8 cellular contexts compared by ENCODE assay signal in genomic region chr19:8413593-8413923, GRCh38. TPM values are rescaled to one million over a fixed set of nuclear protein-coding genes. Genes with fewer than 3 reads are reported as not detected.
DNase-seq lines count a peak whose midpoint lies in the region; ATAC-seq and TF ChIP-seq lines count a peak whose summit lies in the region.

No MANE protein-coding gene starts in this region.

- no peaks in the 10 kb centered on the region for H3K36me3 Mint-ChIP-seq in T-cell

- CTCF ChIA-PET in T-cell (lab: Charles Lee): interaction anchor here (0.5 to 1.8 kb wide), 12 partner anchors 10 to 244 kb away, joined by 3 to 24 read pairs (median 4); partner anchors contain the start of genes HNRNPM (in 1 of the 2), RAB11B (in 1 of the 2) and ZNF414 (in 1 of the 2)

- peak; percentile 3 for ATAC-seq in GM21423 (IDR thresholded peaks at IDR 0.05; ENCODE audit: unreplicated experiment)
- ATAC-seq in T-cell (replicated peaks in 1 of 4): no peak
- no peak for ATAC-seq in GM18511 (IDR thresholded peaks at IDR 0.05; ENCODE audit: unreplicated experiment)

- TF ChIP-seq CTCF in foreskin fibroblast (IDR thresholded peaks at IDR 0.05; ENCODE audit: low read depth, low read length): no peak

- POLR2A ChIA-PET in T-cell (lab: Charles Lee): interaction anchor here in 1 of 2 donors (0.7 to 0.8 kb wide), 3 partner anchors 54 to 1084 kb away, joined by 3 to 4 read pairs (median 3); no protein-coding TSS in a partner anchor

- no peaks in the 10 kb centered on the region for H3K27me3 ChIP-seq in skeletal muscle satellite cell (ENCODE audit: control insufficient read depth, insufficient read depth, low read length)

- no peak for DNase-seq in T-cell
- no peak for DNase-seq in foreskin fibroblast
- no peak for DNase-seq in NCI-H146 (lab: John Stamatoyannopoulos, UW)
- no peak for DNase-seq in stimulated activated CD4-positive, alpha-beta T cell treated with anti-CD3 and anti-CD28 coated beads, Interleukin-4, amount 100 ng/mL, for 4 hours
- DNase-seq in hepatic stellate cell (ENCODE audit: low spot score): no peak

- peak overlapping the region; percentile 55 to 71 (median 66) for H3K4me3 Mint-ChIP-seq in T-cell

- H3K27ac Mint-ChIP-seq in T-cell: peak overlapping the region in 1 of 2 donors; percentile 41

- no peaks in the 10 kb centered on the region for H3K27me3 Mint-ChIP-seq in T-cell

- no peaks in the 10 kb centered on the region for H3K9me3 ChIP-seq in skeletal muscle satellite cell (replicated peaks; ENCODE audit: low read length)

- H3K4me3 ChIP-seq in foreskin fibroblast (ENCODE audit: low read depth in 1 of 2, low read length in 2 of 2) (peak overlapping the region; percentile 56 to 72), skeletal muscle satellite cell (ENCODE audit: low read length) (peak overlapping the region; percentile 85)

- H3K4me2 ChIP-seq in skeletal muscle satellite cell (ENCODE audit: low read length): peak overlapping the region; percentile 98

- H3K4me1 Mint-ChIP-seq in T-cell: peaks cover 4 to 14% (median 6%) of the 10 kb centered on the region in 3 donors

- H3K4me1 ChIP-seq in skeletal muscle satellite cell (ENCODE audit: control insufficient read depth, insufficient read depth, low read length): peaks cover 6% of the 10 kb centered on the region

- no peaks in the 10 kb centered on the region for H3K9me3 Mint-ChIP-seq in T-cell

- peak overlapping the region; percentile 85 for H3K9ac ChIP-seq in skeletal muscle satellite cell (ENCODE audit: low read depth, low read length)

- no peaks in the 10 kb centered on the region for H3K36me3 ChIP-seq in skeletal muscle satellite cell (ENCODE audit: insufficient read depth, low read length)

RNA-seq across cellular contexts. Expression of gene MARCHF2, which starts 0.5 kb away (rescaled TPM):
- total RNA-seq in T-cell: 10 to 100 TPM; 20.6 to 40.7 (median 35.6) TPM
- total RNA-seq in skeletal muscle satellite cell (2012; rRNA removed): 29.7 and 43.7 TPM in 2 replicates

RNA-seq across cellular contexts. Expression of gene RAB11B, which starts 23.4 kb away (rescaled TPM):
- 100 to 1,000 TPM in 3 of 5 donors, 10 to 100 TPM in 2; 87.5 to 125 (median 116) TPM for total RNA-seq in T-cell
- total RNA-seq in skeletal muscle satellite cell (2012; rRNA removed): 20.1 and 25.1 TPM in 2 replicates

RNA-seq across cellular contexts. Expression of gene HNRNPM, which starts 31.2 kb away (rescaled TPM):
- total RNA-seq in T-cell: 100 to 1,000 TPM; 200 to 272 (median 213) TPM
- 34.5 and 54.0 TPM in 2 replicates for total RNA-seq in skeletal muscle satellite cell (2012; rRNA removed)

RNA-seq across cellular contexts. Expression of gene ANGPTL4, which starts 49.6 kb away (rescaled TPM):
- total RNA-seq in T-cell: under 1 TPM in 2 of 5 donors, not detected in 3; 0.18 to 0.19 TPM
- total RNA-seq in skeletal muscle satellite cell (2012; rRNA removed): 60.3 and 159 TPM in 2 replicates
